In genomic region chr12:56499452-56499851, GRCh38 we compare ENCODE assay signal across 15 cellular contexts. TPM values are rescaled to one million over a fixed set of nuclear protein-coding genes. Genes with fewer than 3 reads are reported as not detected.
"Had no signal": no experiment of that assay in that cellular context is flagged by ENCODE, and none has a peak within 500 bp of the region (broad histone marks: within the 10 kb centered on the region; RNA-seq: fewer than 3 reads in every experiment).

No MANE protein-coding gene starts in this region.

RNA-seq across cellular contexts. Expression of gene GLS2, which starts 11.5 kb away (rescaled TPM):
- total RNA-seq: mesenteric fat pad had no signal

RNA-seq across cellular contexts. Expression of gene MIP, which starts 45.0 kb away (rescaled TPM):
- total RNA-seq: colonic mucosa, endodermal cell, esophagus mucosa, gastrocnemius medialis, glomerular endothelial cell, kidney epithelial cell, left lung, left ventricle myocardium superior, lower leg skin, lower lobe of right lung, mesenteric fat pad, mononuclear cell, mucosa of gallbladder had no signal
- polyA plus RNA-seq: heart right ventricle, keratinocyte had no signal
